Comparison of ENCODE assay signal across 8 cellular contexts in genomic region chr2:241703128-241703604, GRCh38. TPM values are rescaled to one million over a fixed set of nuclear protein-coding genes. Genes with fewer than 3 reads are reported as not detected.
DNase-seq lines count a peak whose midpoint lies in the region; ATAC-seq and TF ChIP-seq lines count a peak whose summit lies in the region.

No MANE protein-coding gene starts in this region.

- H3K4me3 Mint-ChIP-seq in activated T-cell treated with anti-CD3 and anti-CD28 coated beads, Interleukin-2, amount 50 U/mL, for 72 hours: peak overlapping the region; percentile 87 to 90

- H3K36me3 ChIP-seq in heart left ventricle (peaks cover 0 to 39% (median 32%) of the 10 kb centered on the region in 9 donors), skeletal muscle satellite cell (ENCODE audit: insufficient read depth, low read length) (peaks cover 24% of the 10 kb centered on the region)

- intact Hi-C loops in heart left ventricle (cut with DNase I): loop anchor here in 2 of 10 donors (2.0 to 10.0 kb wide), 2 partner anchors 172 to 178 kb away; no protein-coding TSS in a partner anchor

- H3K4me1 ChIP-seq in heart left ventricle (peaks cover 0 to 21% (median 14%) of the 10 kb centered on the region in 12 donors), skeletal muscle satellite cell (ENCODE audit: control insufficient read depth, insufficient read depth, low read length) (peaks cover 7% of the 10 kb centered on the region)

- H3K9me3 ChIP-seq in heart left ventricle: peaks cover 0 to 5% (median 0%) of the 10 kb centered on the region in 12 donors
- no peaks in the 10 kb centered on the region for H3K9me3 ChIP-seq in skeletal muscle satellite cell (replicated peaks; ENCODE audit: low read length)

- H3K27me3 ChIP-seq in heart left ventricle (no peaks in the 10 kb centered on the region), skeletal muscle satellite cell (ENCODE audit: control insufficient read depth, insufficient read depth, low read length) (no peaks in the 10 kb centered on the region)

- 56 to 71% (median 61%) methylated on average over 6 to 7 of the region's 7 CpGs for WGBS in heart left ventricle, 4 donors

- DNase-seq in activated T-cell treated with anti-CD3 and anti-CD28 coated beads, Interleukin-2, amount 50 U/mL, for 72 hours: no peak
- DNase-seq in activated T-cell treated with anti-CD3 and anti-CD28 coated beads for 4 hours: no peak
- no peak for DNase-seq in heart left ventricle
- no peak for DNase-seq in mesenteric fat pad (ENCODE audit: low spot score)
- DNase-seq in cerebellar nuclear complex (lab: John Stamatoyannopoulos, UW): no peak
- no peak for DNase-seq in UCSD-AML1 (lab: John Stamatoyannopoulos, UW; ENCODE audit: unreplicated experiment)

- peaks cover 9 to 28% of the 10 kb centered on the region in 2 donors for H3K36me3 Mint-ChIP-seq in activated T-cell treated with anti-CD3 and anti-CD28 coated beads, Interleukin-2, amount 50 U/mL, for 72 hours (ENCODE audit: insufficient read depth in 2 of 2)

- peak overlapping the region; percentile 100 for H3K4me2 ChIP-seq in skeletal muscle satellite cell (ENCODE audit: low read length)

- peak overlapping the region; percentile 94 for H3K27ac ChIP-seq in VCaP
- peak overlapping the region in 5 of 12 donors; percentile 69 to 95 (median 85) for H3K27ac ChIP-seq in heart left ventricle

- TF ChIP-seq CTCF in VCaP (conservative IDR thresholded peaks at IDR 0.05) (no peak), heart left ventricle (IDR thresholded peaks at IDR 0.05) (no peak)

- H3K4me1 Mint-ChIP-seq in activated T-cell treated with anti-CD3 and anti-CD28 coated beads, Interleukin-2, amount 50 U/mL, for 72 hours (ENCODE audit: low read depth): peaks cover 38% of the 10 kb centered on the region

- TF ChIP-seq POLR2A in heart left ventricle (IDR thresholded peaks at IDR 0.05): no peak

- H3K27me3 Mint-ChIP-seq in activated T-cell treated with anti-CD3 and anti-CD28 coated beads, Interleukin-2, amount 50 U/mL, for 72 hours (ENCODE audit: low read depth): no peaks in the 10 kb centered on the region

- ATAC-seq in activated T-cell treated with anti-CD3 and anti-CD28 coated beads, Interleukin-2, amount 50 U/mL, for 72 hours (replicated peaks in 1 of 2): no peak
- ATAC-seq in heart left ventricle: peak in 1 of 4 donors; percentile 1

- H3K4me3 ChIP-seq in heart left ventricle (peak overlapping the region in 11 of 12 donors; percentile 63 to 99 (median 87)), skeletal muscle satellite cell (ENCODE audit: low read length) (peak overlapping the region; percentile 98)

- peak overlapping the region; percentile 88 for H3K9ac ChIP-seq in skeletal muscle satellite cell (ENCODE audit: low read depth, low read length)

- H3K9me3 Mint-ChIP-seq in activated T-cell treated with anti-CD3 and anti-CD28 coated beads, Interleukin-2, amount 50 U/mL, for 72 hours: peaks cover 3 to 4% of the 10 kb centered on the region in 2 donors

- H3K27ac Mint-ChIP-seq in activated T-cell treated with anti-CD3 and anti-CD28 coated beads, Interleukin-2, amount 50 U/mL, for 72 hours: peak overlapping the region; percentile 35

RNA-seq across cellular contexts. Expression of gene ING5, which starts 1.3 kb away (rescaled TPM):
- 10 to 100 TPM; 39.9 to 42.6 TPM for total RNA-seq in activated T-cell treated with anti-CD3 and anti-CD28 coated beads, Interleukin-2, amount 50 U/mL, for 72 hours
- total RNA-seq in heart left ventricle (10 to 100 TPM; 11.8 to 29.3 (median 18.2) TPM), mesenteric fat pad (29.1 TPM)
- 10 to 100 TPM; 18.0 to 27.5 TPM for polyA plus RNA-seq in heart left ventricle
- total RNA-seq in skeletal muscle satellite cell (2012; rRNA removed): 12.7 and 29.4 TPM in 2 replicates

RNA-seq across cellular contexts. Expression of gene DTYMK, which starts 16.6 kb away (rescaled TPM):
- 10 to 100 TPM; 64.6 to 97.5 TPM for total RNA-seq in activated T-cell treated with anti-CD3 and anti-CD28 coated beads, Interleukin-2, amount 50 U/mL, for 72 hours
- total RNA-seq in heart left ventricle: 10 to 100 TPM in 2 of 9 donors, 1 to 10 TPM in 7; 7.5 to 21.0 (median 8.5) TPM
- polyA plus RNA-seq in heart left ventricle: 10 to 100 TPM in 1 of 2 donors, 1 to 10 TPM in 1; 9.7 to 19.6 TPM
- total RNA-seq in skeletal muscle satellite cell (2012; rRNA removed): 33.5 and 38.9 TPM in 2 replicates
- total RNA-seq in mesenteric fat pad: 22.1 TPM

RNA-seq across cellular contexts. Expression of gene D2HGDH, which starts 31.3 kb away (rescaled TPM):
- 10 to 100 TPM; 24.0 to 25.8 TPM for total RNA-seq in activated T-cell treated with anti-CD3 and anti-CD28 coated beads, Interleukin-2, amount 50 U/mL, for 72 hours
- total RNA-seq in heart left ventricle (10 to 100 TPM in 8 of 9 donors, 1 to 10 TPM in 1; 9.2 to 24.1 (median 20.9) TPM), mesenteric fat pad (27.0 TPM)
- 10 to 100 TPM in 1 of 2 donors, 1 to 10 TPM in 1; 7.6 to 19.8 TPM for polyA plus RNA-seq in heart left ventricle
- 13.1 and 15.7 TPM in 2 replicates for total RNA-seq in skeletal muscle satellite cell (2012; rRNA removed)
